Comparison of ENCODE assay signal across 6 cellular contexts in genomic region chr1:2999138-2999537, GRCh38. TPM values are rescaled to one million over a fixed set of nuclear protein-coding genes. Genes with fewer than 3 reads are reported as not detected.
"Had no signal": no experiment of that assay in that cellular context is flagged by ENCODE, and none has a peak within 500 bp of the region (broad histone marks: within the 10 kb centered on the region; RNA-seq: fewer than 3 reads in every experiment).

No MANE protein-coding gene starts in this region.

- ATAC-seq: GM23338 had no signal

- H3K4me3 ChIP-seq: GM23338 had no signal

- DNase-seq: H9, HCEC 1CT, IMR-90 had no signal

- H2AFZ ChIP-seq: GM23338 had no signal

- H3K4me2 ChIP-seq: GM23338 had no signal

RNA-seq across cellular contexts. Expression of gene ACTRT2, which starts 22.1 kb away (rescaled TPM):
- total RNA-seq: GM23338, H1, H9, HT-29, IMR-90 had no signal
